Comparison of ENCODE assay signal across 24 cellular contexts in genomic region chrX:10095698-10096432, GRCh38.
DNase-seq lines count a peak whose midpoint lies in the region; ATAC-seq lines count a peak whose summit lies in the region.
"Had no signal": no experiment of that assay in that cellular context is flagged by ENCODE, and none has a peak within 500 bp of the region (broad histone marks: within the 10 kb centered on the region; RNA-seq: fewer than 3 reads in every experiment).

No MANE protein-coding gene starts in this region.

- peak; percentile 36 for ATAC-seq in T-helper 17 cell
- ATAC-seq in central memory CD8-positive, alpha-beta T cell (replicated peaks; ENCODE audit: extremely low read depth, poor library complexity, severe bottlenecking) = no peak
- ATAC-seq in GM18519 (IDR thresholded peaks at IDR 0.05; ENCODE audit: low FRiP score, unreplicated experiment) = no peak

- H3K4me3 Mint-ChIP-seq in T-helper 2 cell treated with Interferon-gamma antibody and Interleukin-4, amounts not matched to agents 5 μg/mL and 100 μg/mL, for 36 hours = peak overlapping the region; percentile 10
- H3K4me3 Mint-ChIP-seq in T-helper 17 cell = no peak overlapping the region
- H3K4me3 Mint-ChIP-seq in central memory CD8-positive, alpha-beta T cell = peak overlapping the region; percentile 47

- no peaks in the 10 kb centered on the region for H3K27me3 Mint-ChIP-seq in T-helper 2 cell treated with Interferon-gamma antibody and Interleukin-4, amounts not matched to agents 5 μg/mL and 100 μg/mL, for 36 hours (ENCODE audit: low read depth)
- no peaks in the 10 kb centered on the region for H3K27me3 Mint-ChIP-seq in T-helper 17 cell
- H3K27me3 Mint-ChIP-seq in central memory CD8-positive, alpha-beta T cell = no peaks in the 10 kb centered on the region
- H3K27me3 Mint-ChIP-seq: naive B cell had no signal

- no peak for DNase-seq in T-helper 2 cell treated with Interferon-gamma antibody and Interleukin-4, amounts not matched to agents 5 μg/mL and 100 μg/mL, for 36 hours (ENCODE audit: low spot score)
- DNase-seq in T-helper 2 cell (no peak), T-helper 17 cell (no peak), HuH-7.5 (ENCODE audit: low spot score) (no peak), NCI-H526 (lab: John Stamatoyannopoulos, UW) (no peak)
- DNase-seq in central memory CD8-positive, alpha-beta T cell (ENCODE audit: low spot score in 2 of 2) = no peak
- DNase-seq: activated effector memory CD4-positive, alpha-beta T cell treated with anti-CD3 and anti-CD28 coated beads, Interleukin-2, amount 50 U/mL, for 16 hours; Calu3; cerebellar nuclear complex; EL; HCEC 1CT; MG63; naive B cell; NCI-H1417 treated with DMSO at 0.1 percent for 48 hours; NCI-H446; ovary; SIG-M5; spleen; stimulated activated CD4-positive, alpha-beta T cell treated with anti-CD3 and anti-CD28 coated beads, Interleukin-4, amount 100 ng/mL, for 1 hour; trophoblast cell had no signal

- H3K27ac Mint-ChIP-seq in T-helper 2 cell treated with Interferon-gamma antibody and Interleukin-4, amounts not matched to agents 5 μg/mL and 100 μg/mL, for 36 hours = no peak overlapping the region
- no peak overlapping the region for H3K27ac Mint-ChIP-seq in T-helper 17 cell
- no peak overlapping the region for H3K27ac Mint-ChIP-seq in central memory CD8-positive, alpha-beta T cell (ENCODE audit: low read depth)

- H4K20me1 ChIP-seq in BLaER1 = no peaks in the 10 kb centered on the region

- H3K4me1 ChIP-seq in BLaER1 = peaks cover 53% of the 10 kb centered on the region
- H3K4me1 ChIP-seq: right atrium auricular region had no signal

- H3K27me3 ChIP-seq in BLaER1 = no peaks in the 10 kb centered on the region
- H3K27me3 ChIP-seq: ascending aorta, MG63, ovary, right atrium auricular region, spleen had no signal

- peaks cover 42% of the 10 kb centered on the region for H3K36me3 ChIP-seq in BLaER1
- H3K36me3 ChIP-seq: MG63, ovary had no signal

- H3K9ac ChIP-seq in BLaER1 = no peak overlapping the region

- H3K9me3 ChIP-seq in BLaER1 (no peaks in the 10 kb centered on the region), T-helper 17 cell (ENCODE audit: control insufficient read depth, low read length, poor library complexity, severe bottlenecking) (no peaks in the 10 kb centered on the region)
- H3K9me3 ChIP-seq: ascending aorta, MG63, ovary, right atrium auricular region, spleen had no signal

- H3K4me1 Mint-ChIP-seq in T-helper 2 cell treated with Interferon-gamma antibody and Interleukin-4, amounts not matched to agents 5 μg/mL and 100 μg/mL, for 36 hours (ENCODE audit: low read depth) = peaks cover 39% of the 10 kb centered on the region
- H3K4me1 Mint-ChIP-seq in T-helper 17 cell = peaks cover 9% of the 10 kb centered on the region
- H3K4me1 Mint-ChIP-seq in central memory CD8-positive, alpha-beta T cell = peaks cover 16% of the 10 kb centered on the region

- H3K36me3 Mint-ChIP-seq in T-helper 2 cell treated with Interferon-gamma antibody and Interleukin-4, amounts not matched to agents 5 μg/mL and 100 μg/mL, for 36 hours (ENCODE audit: low read depth) = peaks cover 26% of the 10 kb centered on the region
- H3K36me3 Mint-ChIP-seq in T-helper 17 cell (ENCODE audit: low read depth) = no peaks in the 10 kb centered on the region
- H3K36me3 Mint-ChIP-seq in central memory CD8-positive, alpha-beta T cell (ENCODE audit: insufficient read depth) = peaks cover 9% of the 10 kb centered on the region

- no peak overlapping the region for H3K4me3 ChIP-seq in BLaER1
- H3K4me3 ChIP-seq: ascending aorta, MG63, ovary, right atrium auricular region, spleen had no signal

- peak overlapping the region; percentile 22; the same call in 1 of the 2 replicates for H3K4me2 ChIP-seq in BLaER1

- H3K27ac ChIP-seq in BLaER1 = no peak overlapping the region
- H3K27ac ChIP-seq: ascending aorta, ovary, right atrium auricular region had no signal

- no peaks in the 10 kb centered on the region for H3K9me3 Mint-ChIP-seq in T-helper 2 cell treated with Interferon-gamma antibody and Interleukin-4, amounts not matched to agents 5 μg/mL and 100 μg/mL, for 36 hours
- H3K9me3 Mint-ChIP-seq in central memory CD8-positive, alpha-beta T cell = no peaks in the 10 kb centered on the region
